8 cellular contexts compared by ENCODE assay signal in genomic region chr7:151315038-151315655, GRCh38. TPM values are rescaled to one million over a fixed set of nuclear protein-coding genes. Genes with fewer than 3 reads are reported as not detected.
DNase-seq lines count a peak whose midpoint lies in the region; TF ChIP-seq lines count a peak whose summit lies in the region.

No MANE protein-coding gene starts in this region.

- H3K27me3 ChIP-seq in KMS-11 (ENCODE audit: insufficient read depth, low read depth) (no peaks in the 10 kb centered on the region), SJCRH30 (no peaks in the 10 kb centered on the region), osteoblast (ENCODE audit: insufficient read depth, low read length) (peaks cover 8% of the 10 kb centered on the region), tibial nerve (no peaks in the 10 kb centered on the region)

- TF ChIP-seq CTCF in KMS-11 (conservative IDR thresholded peaks at IDR 0.05; ENCODE audit: low read depth, low read length) = peak; percentile 93
- TF ChIP-seq CTCF in osteoblast (IDR thresholded peaks at IDR 0.05; ENCODE audit: extremely low read depth, low read depth, low read length) = peak; percentile 80
- peak; percentile 67 to 88 (median 85) for TF ChIP-seq CTCF in tibial nerve (IDR thresholded peaks at IDR 0.05)

- H3K9me3 ChIP-seq in SJCRH30 (replicated peaks) = 0 out of 2 replicates have a peak, but pooled peaks cover 4% of the 10 kb centered on the region
- H3K9me3 ChIP-seq in osteoblast (ENCODE audit: low read depth, low read length) = no peaks in the 10 kb centered on the region
- peaks cover 0 to 21% (median 0%) of the 10 kb centered on the region in 4 donors for H3K9me3 ChIP-seq in tibial nerve

- no peak overlapping the region for H2AFZ ChIP-seq in KMS-11 (ENCODE audit: low read depth)
- no peak overlapping the region for H2AFZ ChIP-seq in osteoblast (ENCODE audit: low read length)

- WGBS in tibial nerve, 2 donors = 20 to 24% methylated on average over 13 of the region's 13 CpGs

- peak in 1 of 2 donors; percentile 14 for TF ChIP-seq EP300 in tibial nerve (IDR thresholded peaks at IDR 0.05)

- H3K36me3 ChIP-seq in KMS-11 (ENCODE audit: insufficient read depth) = no peaks in the 10 kb centered on the region
- no peaks in the 10 kb centered on the region for H3K36me3 ChIP-seq in SJCRH30
- H3K36me3 ChIP-seq in osteoblast (ENCODE audit: insufficient read depth, low read length) = no peaks in the 10 kb centered on the region
- H3K36me3 ChIP-seq in tibial nerve = no peaks in the 10 kb centered on the region

- DNase-seq in NCI-H2081 (lab: John Stamatoyannopoulos, UW) = peak; percentile 67 to 78
- no peak for DNase-seq in NCI-H2081 treated with DMSO at 0.1 percent for 48 hours (lab: John Stamatoyannopoulos, UW)
- peak; percentile 70 to 85 for DNase-seq in SJCRH30
- peak; percentile 49 for DNase-seq in activated T-helper 9 cell treated with anti-CD3 and anti-CD28 coated beads, Interleukin-2, amount 50 U/mL, for 16 hours (ENCODE audit: low read depth)
- DNase-seq in foreskin melanocyte = peak; percentile 40
- DNase-seq in osteoblast (ENCODE audit: insufficient read length, low spot score, missing footprints) = peak; percentile 86
- DNase-seq in tibial nerve (ENCODE audit: low spot score in 2 of 2) = peak; percentile 67 to 94

- H3K4me3 ChIP-seq in KMS-11 (IDR thresholded peaks at IDR 0.05; ENCODE audit: insufficient read depth, low read depth, low read length) (no peak overlapping the region), SJCRH30 (no peak overlapping the region), osteoblast (ENCODE audit: insufficient read depth, low read length) (no peak overlapping the region), tibial nerve (no peak overlapping the region)

- H3K79me2 ChIP-seq in KMS-11 (ENCODE audit: insufficient read depth, low read depth) = no peaks in the 10 kb centered on the region
- H3K79me2 ChIP-seq in osteoblast (ENCODE audit: insufficient read depth, low read length) = no peaks in the 10 kb centered on the region

- H3K27ac ChIP-seq in KMS-11 (no peak overlapping the region), SJCRH30 (no peak overlapping the region), osteoblast (ENCODE audit: low read depth, low read length) (no peak overlapping the region), tibial nerve (no peak overlapping the region)

- H4K20me1 ChIP-seq in KMS-11 (ENCODE audit: insufficient read depth) (no peaks in the 10 kb centered on the region), osteoblast (ENCODE audit: insufficient read depth, low read length) (no peaks in the 10 kb centered on the region)

- no peaks in the 10 kb centered on the region for H3K4me1 ChIP-seq in KMS-11 (ENCODE audit: low read depth, poor library complexity, severe bottlenecking)
- no peaks in the 10 kb centered on the region for H3K4me1 ChIP-seq in SJCRH30
- peaks cover 12% of the 10 kb centered on the region for H3K4me1 ChIP-seq in osteoblast (ENCODE audit: insufficient read depth, low read length)
- peaks cover 0 to 21% (median 9%) of the 10 kb centered on the region in 4 donors for H3K4me1 ChIP-seq in tibial nerve

- no peak overlapping the region for H3K9ac ChIP-seq in KMS-11

- TF ChIP-seq POLR2A in tibial nerve (IDR thresholded peaks at IDR 0.05) = no peak

- H3K4me2 ChIP-seq in KMS-11 = no peak overlapping the region
- H3K4me2 ChIP-seq in osteoblast (ENCODE audit: insufficient read depth, low read length) = peak overlapping the region; percentile 24

RNA-seq across cellular contexts. Expression of gene NUB1, which starts 26.5 kb away (rescaled TPM):
- total RNA-seq in SJCRH30 (2014; rRNA removed; shearing (Covaris generic)) = 56.8 and 61.5 TPM in 2 replicates
- 48.9 and 50.7 TPM in 2 replicates for total RNA-seq in osteoblast
- total RNA-seq in tibial nerve = 10 to 100 TPM; 40.8 to 66.3 (median 60.1) TPM
